Comparison of ENCODE assay signal across 23 cellular contexts in the genomic region with DNA sequence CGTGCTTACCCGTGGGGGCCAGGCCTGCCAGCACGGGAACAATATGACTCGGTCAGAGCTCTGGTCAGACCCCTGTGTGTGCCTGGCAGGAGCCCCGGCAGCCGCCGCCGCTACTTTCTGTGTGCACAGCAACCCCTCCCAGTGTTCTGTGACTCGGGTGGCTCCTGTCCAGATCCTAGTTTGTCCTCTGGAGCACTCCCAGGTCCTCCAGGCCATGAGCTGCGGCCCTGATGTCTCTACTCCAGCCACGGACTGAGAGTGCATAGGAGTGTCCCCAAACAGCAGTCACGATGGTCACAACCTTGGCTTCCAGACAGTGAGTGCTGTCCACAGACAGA. TPM values are rescaled to one million over a fixed set of nuclear protein-coding genes. Genes with fewer than 3 reads are reported as not detected.
DNase-seq lines count a peak whose midpoint lies in the region; ATAC-seq, FAIRE-seq and TF ChIP-seq lines count a peak whose summit lies in the region.
"Had no signal": no experiment of that assay in that cellular context is flagged by ENCODE, and none has a peak within 500 bp of the region (broad histone marks: within the 10 kb centered on the region; RNA-seq: fewer than 3 reads in every experiment).

No MANE protein-coding gene starts in this region.

- BruUV-seq in IMR-90 (replicated peaks; lab: Mats Ljungman, UMichigan) (no TSS peak), HepG2 (replicated peaks; lab: Mats Ljungman, UMichigan) (no TSS peak), A673 (replicated peaks; lab: Mats Ljungman, UMichigan) (no TSS peak)

- H2BK5ac ChIP-seq in IMR-90 (ENCODE audit: low read depth, low read length, poor library complexity, severe bottlenecking), result no peak overlapping the region

- peaks cover 2% of the 10 kb centered on the region for H3K9me1 ChIP-seq in IMR-90 (ENCODE audit: insufficient read depth, low read length)

- H4K5ac ChIP-seq in IMR-90 (ENCODE audit: low read depth, low read length), result no peak overlapping the region

- no peaks in the 10 kb centered on the region for H4K20me1 ChIP-seq in IMR-90 (ENCODE audit: insufficient read depth, low read length)
- H4K20me1 ChIP-seq in HepG2 (ENCODE audit: insufficient read depth, low read length), result no peaks in the 10 kb centered on the region

- peaks cover 23% of the 10 kb centered on the region for H3K4me1 ChIP-seq in IMR-90 (ENCODE audit: control insufficient read depth, insufficient read depth, low read length)
- H3K4me1 ChIP-seq in HepG2 (ENCODE audit: insufficient read depth, low read length), result peaks cover 47% of the 10 kb centered on the region
- H3K4me1 ChIP-seq in A673 (ENCODE audit: insufficient read depth, low read length, poor library complexity, severe bottlenecking), result peaks cover 13% of the 10 kb centered on the region

- H3K4me3 ChIP-seq in IMR-90 (ENCODE audit: insufficient read depth, low read depth, low read length) (no peak overlapping the region), HepG2 (replicated peaks in 1 of 3; ENCODE audit: insufficient read depth in 1 of 3, low read depth in 2 of 3, low read length in 3 of 3) (no peak overlapping the region), A673 (ENCODE audit: low read depth, low read length, poor library complexity, severe bottlenecking) (no peak overlapping the region)
- H3K4me3 ChIP-seq: coronary artery had no signal

- CTCF ChIA-PET in IMR-90 (lab: Yijun Ruan, JAX) (no interaction called here), HepG2 (lab: Yijun Ruan, JAX; ENCODE audit: low intra/inter-chr PET ratio, low total read pairs) (no interaction called here), A673 (lab: Charles Lee) (no interaction called here)

- no peak overlapping the region for H2BK20ac ChIP-seq in IMR-90 (ENCODE audit: low read depth, low read length)

- H3K4me2 ChIP-seq in IMR-90 (ENCODE audit: low read depth, low read length) (no peak overlapping the region), HepG2 (ENCODE audit: low read depth, low read length) (no peak overlapping the region)

- intact Hi-C loops in IMR-90 (cut with micrococcal nuclease) (no loop called here), HepG2 (cut with micrococcal nuclease; ENCODE audit: unreplicated experiment) (no loop called here), A673 (cut with micrococcal nuclease; ENCODE audit: unreplicated experiment) (loop anchor here (10.0 kb wide), 1 partner anchor 171 kb away; no protein-coding TSS in a partner anchor)

- POLR2A ChIA-PET in IMR-90 (lab: Charles Lee; ENCODE audit: unreplicated experiment), result no interaction called here
- POLR2A ChIA-PET in HepG2 (lab: Yijun Ruan, JAX), result no interaction called here
- POLR2A ChIA-PET in A673 (lab: Charles Lee; ENCODE audit: low non-redundant PET), result no interaction called here

- no peak overlapping the region for H3K4ac ChIP-seq in IMR-90 (ENCODE audit: low read depth, low read length)

- H3K23ac ChIP-seq in IMR-90 (ENCODE audit: low read depth, low read length), result no peak overlapping the region

- no peak overlapping the region for H2AK5ac ChIP-seq in IMR-90 (ENCODE audit: low read depth, low read length)

- no peak overlapping the region for H4K8ac ChIP-seq in IMR-90 (ENCODE audit: low read depth in 2 of 2, low read length in 2 of 2)

- DNase-seq in IMR-90, result no peak
- DNase-seq in astrocyte of the hippocampus (ENCODE audit: low read depth, low spot score), result peak; percentile 36
- DNase-seq in HepG2 (ENCODE audit: low spot score), result no peak
- DNase-seq in stimulated activated effector memory CD8-positive, alpha-beta T cell treated with anti-CD3 and anti-CD28 coated beads, Interleukin-12 subunit alpha, Interleukin-12 subunit beta, amount 100 ng/mL, for 72 hours (ENCODE audit: low spot score in 2 of 2), result no peak
- DNase-seq in A673 (ENCODE audit: low spot score), result no peak
- DNase-seq in NCI-H2029 treated with DMSO at 0.1 percent for 48 hours (lab: John Stamatoyannopoulos, UW), result no peak
- no peak for DNase-seq in 8988T
- DNase-seq: activated CD4-positive, alpha-beta T cell treated with anti-CD3 and anti-CD28 coated beads, Interleukin-2, amount 50 U/mL, for 4 hours; activated naive CD4-positive, alpha-beta T cell treated with anti-CD3 and anti-CD28 coated beads, Interleukin-2, amount 10 ng/mL, durations not matched to agents 7 days and 5 days; activated T-cell treated with anti-CD3 and anti-CD28 coated beads for 4 hours; AML-193; hippocampal formation; kidney; NCI-H1105 treated with DMSO at 0.1 percent for 48 hours; NCI-H526; SHP77; stimulated activated CD4-positive, alpha-beta T cell treated with anti-CD3 and anti-CD28 coated beads, Interleukin-12 subunit alpha, Interleukin-12 subunit beta, amount 100 ng/mL, for 4 hours; stimulated activated CD8-positive, alpha-beta memory T cell treated with anti-CD3 and anti-CD28 coated beads, Interleukin-4, amount 100 ng/mL, for 48 hours; T-cell had no signal

- H3K9me3 ChIP-seq in IMR-90 (ENCODE audit: control insufficient read depth, insufficient read depth, low read length) (no peaks in the 10 kb centered on the region), HepG2 (ENCODE audit: low read length) (no peaks in the 10 kb centered on the region), A673 (ENCODE audit: low read depth, low read length, poor library complexity, severe bottlenecking) (no peaks in the 10 kb centered on the region)

- peak overlapping the region; percentile 60 for H3K27ac Mint-ChIP-seq in stimulated activated effector memory CD8-positive, alpha-beta T cell treated with anti-CD3 and anti-CD28 coated beads, Interleukin-12 subunit alpha, Interleukin-12 subunit beta, amount 100 ng/mL, for 72 hours
- H3K27ac Mint-ChIP-seq: activated naive CD4-positive, alpha-beta T cell treated with anti-CD3 and anti-CD28 coated beads, Interleukin-2, amount 10 ng/mL, durations not matched to agents 7 days and 5 days; brain; mesothelial cell of epicardium; T-cell had no signal

- dilution Hi-C loops in IMR-90 (cut with HindIII; ENCODE audit: low sequenced_read_pairs, unreplicated experiment), result no loop called here

- H3K36me3 Mint-ChIP-seq in stimulated activated effector memory CD8-positive, alpha-beta T cell treated with anti-CD3 and anti-CD28 coated beads, Interleukin-12 subunit alpha, Interleukin-12 subunit beta, amount 100 ng/mL, for 72 hours, result peaks cover 34% of the 10 kb centered on the region

- ATAC-seq in IMR-90 (ENCODE audit: low read depth) (no peak), HepG2 (no peak)
- ATAC-seq in stimulated activated effector memory CD8-positive, alpha-beta T cell treated with anti-CD3 and anti-CD28 coated beads, Interleukin-12 subunit alpha, Interleukin-12 subunit beta, amount 100 ng/mL, for 72 hours, result no peak
- ATAC-seq: T-cell had no signal

- peaks cover 28 to 59% of the 10 kb centered on the region in 2 experiments for H3K79me1 ChIP-seq in IMR-90 (ENCODE audit: low read depth in 1 of 2, low read length in 2 of 2)

- no peak overlapping the region for H3K56ac ChIP-seq in IMR-90 (ENCODE audit: extremely low read depth, insufficient read depth, low read length)

- H3K27ac ChIP-seq in IMR-90 (ENCODE audit: insufficient read depth, low read length), result no peak overlapping the region
- H3K27ac ChIP-seq in HepG2 (ENCODE audit: extremely low read length, insufficient read depth, low read length), result no peak overlapping the region
- no peak overlapping the region for H3K27ac ChIP-seq in A673 (ENCODE audit: low read depth, low read length, poor library complexity, severe bottlenecking)
- H3K27ac ChIP-seq: coronary artery had no signal

- H3K9me3 Mint-ChIP-seq in stimulated activated effector memory CD8-positive, alpha-beta T cell treated with anti-CD3 and anti-CD28 coated beads, Interleukin-12 subunit alpha, Interleukin-12 subunit beta, amount 100 ng/mL, for 72 hours, result no peaks in the 10 kb centered on the region
- H3K9me3 Mint-ChIP-seq: activated naive CD4-positive, alpha-beta T cell treated with anti-CD3 and anti-CD28 coated beads, Interleukin-2, amount 10 ng/mL, durations not matched to agents 7 days and 5 days; brain; mesothelial cell of epicardium; T-cell had no signal

- TF ChIP-seq EP300 in HepG2 (IDR thresholded peaks at IDR 0.05; ENCODE audit: low read depth in 2 of 2, low read length in 2 of 2) (no peak), HepG2 (CRISPR knock-in tag; IDR thresholded peaks at IDR 0.05; ENCODE audit: borderline replicate concordance) (no peak)

- H3K4me1 Mint-ChIP-seq in stimulated activated effector memory CD8-positive, alpha-beta T cell treated with anti-CD3 and anti-CD28 coated beads, Interleukin-12 subunit alpha, Interleukin-12 subunit beta, amount 100 ng/mL, for 72 hours, result peaks cover 51% of the 10 kb centered on the region

- H3K4me3 Mint-ChIP-seq in stimulated activated effector memory CD8-positive, alpha-beta T cell treated with anti-CD3 and anti-CD28 coated beads, Interleukin-12 subunit alpha, Interleukin-12 subunit beta, amount 100 ng/mL, for 72 hours, result no peak overlapping the region
- H3K4me3 Mint-ChIP-seq: activated naive CD4-positive, alpha-beta T cell treated with anti-CD3 and anti-CD28 coated beads, Interleukin-2, amount 10 ng/mL, durations not matched to agents 7 days and 5 days; mesothelial cell of epicardium had no signal

- H2BK120ac ChIP-seq in IMR-90 (ENCODE audit: low read depth, low read length), result no peak overlapping the region

- H3K79me2 ChIP-seq in HepG2 (ENCODE audit: insufficient read depth, low read length), result peaks cover 26% of the 10 kb centered on the region

- no peak overlapping the region for H4K91ac ChIP-seq in IMR-90 (ENCODE audit: insufficient read depth, low read depth, low read length)

- peak overlapping the region; percentile 39 for H2AK9ac ChIP-seq in IMR-90 (replicated peaks; ENCODE audit: low read depth, low read length, poor library complexity)

- no peak overlapping the region for H2BK15ac ChIP-seq in IMR-90 (ENCODE audit: low read depth, low read length)

- H3K36me3 ChIP-seq in IMR-90 (ENCODE audit: control insufficient read depth, insufficient read depth, low read length), result peaks cover 11% of the 10 kb centered on the region; the same call in 1 of the 2 replicates
- H3K36me3 ChIP-seq in HepG2 (replicated peaks in 1 of 2; ENCODE audit: control insufficient read depth in 1 of 2, insufficient read depth in 2 of 2, low read length in 2 of 2), result peaks cover 8 to 13% of the 10 kb centered on the region in 2 experiments; a peak in 3 of 5 replicates
- H3K36me3 ChIP-seq in A673 (ENCODE audit: insufficient read depth, low read length, poor library complexity, severe bottlenecking), result peaks cover 21% of the 10 kb centered on the region

- in situ Hi-C loops in IMR-90 (cut with MboI; ENCODE audit: low sequenced_read_pairs), result no loop called here
- in situ Hi-C loops in HepG2 (cut with HindIII; ENCODE audit: extremely low pct_ligation_motif_present, low pct_unique_long_range_greater_than_20kb), result no loop called here

- H3K9ac ChIP-seq in IMR-90 (ENCODE audit: low read depth, low read length), result no peak overlapping the region
- H3K9ac ChIP-seq in HepG2 (ENCODE audit: insufficient read depth, low read depth, low read length), result no peak overlapping the region

- TF ChIP-seq POLR2A in IMR-90 (IDR thresholded peaks at IDR 0.05; ENCODE audit: low read depth, low read length) (no peak), HepG2 (IDR thresholded peaks at IDR 0.05; ENCODE audit: insufficient read depth in 1 of 2, low read depth in 2 of 2, low read length in 2 of 2) (no peak)

- FAIRE-seq in HepG2 (lab: Jason Lieb, UNC), result no peak
- FAIRE-seq: kidney had no signal

- no peaks in the 10 kb centered on the region for H3K27me3 ChIP-seq in IMR-90 (ENCODE audit: control insufficient read depth, insufficient read depth, low read length)
- H3K27me3 ChIP-seq in HepG2 (ENCODE audit: control insufficient read depth in 1 of 2, insufficient read depth in 2 of 2, low read length in 2 of 2), result no peaks in the 10 kb centered on the region; a peak in 1 of 5 replicates
- no peaks in the 10 kb centered on the region for H3K27me3 ChIP-seq in A673 (replicated peaks; ENCODE audit: insufficient read depth, low read depth, low read length, poor library complexity)

- TF ChIP-seq RAD21 in IMR-90 (IDR thresholded peaks at IDR 0.05; ENCODE audit: low read length) (no peak), HepG2 (CRISPR knock-in tag; IDR thresholded peaks at IDR 0.05) (no peak)

- H2AFZ ChIP-seq in IMR-90 (replicated peaks; ENCODE audit: low read length, poor library complexity) (no peak overlapping the region), HepG2 (ENCODE audit: low read length) (no peak overlapping the region)

- no peak overlapping the region for H3K18ac ChIP-seq in IMR-90 (ENCODE audit: low read depth, low read length)

- no peak for TF ChIP-seq CTCF in IMR-90 (conservative IDR thresholded peaks at IDR 0.05; ENCODE audit: low read depth, low read length)
- no peak for TF ChIP-seq CTCF in HepG2 (CRISPR knock-in tag; IDR thresholded peaks at IDR 0.05)
- TF ChIP-seq CTCF in A673 (conservative IDR thresholded peaks at IDR 0.05; ENCODE audit: low read depth, low read length), result no peak

- 95% methylated on average over 8 of the region's 12 CpGs; no CpG with 5 or more reads in 1 of the 2 experiments for WGBS in IMR-90 (ENCODE audit: extremely low coverage in 2 of 2, insufficient read length in 1 of 2), 2 experiments
- 100% methylated on average over 9 of the region's 12 CpGs for WGBS in HepG2 (ENCODE audit: low lambda C conversion rate)

- no peak overlapping the region for H3K14ac ChIP-seq in IMR-90 (replicated peaks; ENCODE audit: low read depth, low read length)

RNA-seq across cellular contexts. Expression of gene NDUFS8, which starts 3.2 kb away (rescaled TPM):
- total RNA-seq in IMR-90 (2012; rRNA removed) (80.0 and 85.9 TPM in 2 replicates), HepG2 (2016; rRNA removed; fragmentation: Illumina TruSeq; extraction: Trizol) (120 and 158 TPM in 2 replicates), A673 (2021) (220 and 234 TPM in 2 replicates)
- polyA plus RNA-seq in IMR-90 (2012; rRNA removed) (131 and 165 TPM in 2 replicates), HepG2 (2011; rRNA removed) (96.7 and 101 TPM in 2 replicates)
- polyA plus RNA-seq in IMR-90 (2012; cell fraction: cytosol; rRNA removed), result 305 and 345 TPM in 2 replicates
- polyA plus RNA-seq in IMR-90 (2012; cell fraction: nucleus; rRNA removed; ENCODE audit: low replicate concordance), result 87.1 and 239 TPM in 2 replicates
- total RNA-seq in HepG2 (2016; cell fraction: cytosol; rRNA removed; fragmentation: Illumina TruSeq; extraction: Trizol; ENCODE audit: low read depth), result 120 and 122 TPM in 2 replicates
- 111 and 153 TPM in 2 replicates for total RNA-seq in HepG2 (2016; cell fraction: insoluble cytoplasmic fraction; rRNA removed; fragmentation: Illumina TruSeq; extraction: Trizol)
- total RNA-seq in HepG2 (2016; cell fraction: membrane; rRNA removed; fragmentation: Illumina TruSeq; extraction: Trizol), result 119 and 125 TPM in 2 replicates
- total RNA-seq in HepG2 (2016; cell fraction: nucleus; rRNA removed; fragmentation: Illumina TruSeq; extraction: Trizol), result 68.1 and 87.4 TPM in 2 replicates
- polyA plus RNA-seq in HepG2 (2011; cell fraction: cytosol; rRNA removed), result 77.4 and 163 TPM in 2 replicates
- polyA plus RNA-seq in HepG2 (2011; cell fraction: nucleus; rRNA removed), result 142 and 151 TPM in 2 replicates
- 65.2 and 96.9 TPM in 2 replicates for polyA plus RNA-seq in HepG2 (2012)
- 109 and 135 TPM in 2 replicates for polyA plus RNA-seq in HepG2 (2016; cell fraction: cytosol; fragmentation: Illumina TruSeq; extraction: Trizol; ENCODE audit: low read depth)
- 108 and 124 TPM in 2 replicates for polyA plus RNA-seq in HepG2 (2016; cell fraction: insoluble cytoplasmic fraction; fragmentation: Illumina TruSeq; extraction: Trizol; ENCODE audit: low read depth)
- polyA plus RNA-seq in HepG2 (2016; cell fraction: membrane; fragmentation: Illumina TruSeq; extraction: Trizol; ENCODE audit: low read depth), result 110 and 125 TPM in 2 replicates
- 158 and 161 TPM in 2 replicates for polyA plus RNA-seq in HepG2 (2016; cell fraction: nucleus; fragmentation: Illumina TruSeq; extraction: Trizol; ENCODE audit: insufficient read depth, low read depth)
- polyA minus RNA-seq in HepG2 (2011; rRNA and poly(A)+ RNA removed; ENCODE audit: low replicate concordance), result 172 and 212 TPM in 2 replicates
- polyA minus RNA-seq in HepG2 (2011; cell fraction: cytosol; rRNA and poly(A)+ RNA removed), result 66.2 and 72.5 TPM in 2 replicates
- polyA minus RNA-seq in HepG2 (2011; cell fraction: nucleus; rRNA and poly(A)+ RNA removed), result 33.6 and 40.9 TPM in 2 replicates

RNA-seq across cellular contexts. Expression of gene TCIRG1, which starts 5.1 kb away (rescaled TPM):
- total RNA-seq in IMR-90 (2012; rRNA removed) (25.3 and 30.8 TPM in 2 replicates), HepG2 (2016; rRNA removed; fragmentation: Illumina TruSeq; extraction: Trizol) (9.9 and 48.0 TPM in 2 replicates), A673 (2021) (15.0 and 18.4 TPM in 2 replicates)
- polyA plus RNA-seq in IMR-90 (2012; rRNA removed) (117 and 148 TPM in 2 replicates), HepG2 (2011; rRNA removed) (69.6 and 97.2 TPM in 2 replicates)
- 31.2 and 68.1 TPM in 2 replicates for polyA plus RNA-seq in IMR-90 (2012; cell fraction: cytosol; rRNA removed)
- 905 and 2,934 TPM in 2 replicates for polyA plus RNA-seq in IMR-90 (2012; cell fraction: nucleus; rRNA removed; ENCODE audit: low replicate concordance)
- total RNA-seq in HepG2 (2016; cell fraction: cytosol; rRNA removed; fragmentation: Illumina TruSeq; extraction: Trizol; ENCODE audit: low read depth), result 10.6 and 10.9 TPM in 2 replicates
- total RNA-seq in HepG2 (2016; cell fraction: insoluble cytoplasmic fraction; rRNA removed; fragmentation: Illumina TruSeq; extraction: Trizol), result 7.6 and 52.5 TPM in 2 replicates
- total RNA-seq in HepG2 (2016; cell fraction: membrane; rRNA removed; fragmentation: Illumina TruSeq; extraction: Trizol), result 8.3 and 8.4 TPM in 2 replicates
- total RNA-seq in HepG2 (2016; cell fraction: nucleus; rRNA removed; fragmentation: Illumina TruSeq; extraction: Trizol), result 57.2 and 73.6 TPM in 2 replicates
- 25.1 and 41.9 TPM in 2 replicates for polyA plus RNA-seq in HepG2 (2011; cell fraction: cytosol; rRNA removed)
- polyA plus RNA-seq in HepG2 (2011; cell fraction: nucleus; rRNA removed), result 1,399 and 1,906 TPM in 2 replicates
- polyA plus RNA-seq in HepG2 (2012), result 23.6 and 37.0 TPM in 2 replicates
- 3.6 and 4.6 TPM in 2 replicates for polyA plus RNA-seq in HepG2 (2016; cell fraction: cytosol; fragmentation: Illumina TruSeq; extraction: Trizol; ENCODE audit: low read depth)
- 7.3 and 10.3 TPM in 2 replicates for polyA plus RNA-seq in HepG2 (2016; cell fraction: insoluble cytoplasmic fraction; fragmentation: Illumina TruSeq; extraction: Trizol; ENCODE audit: low read depth)
- polyA plus RNA-seq in HepG2 (2016; cell fraction: membrane; fragmentation: Illumina TruSeq; extraction: Trizol; ENCODE audit: low read depth), result 5.5 and 6.6 TPM in 2 replicates
- polyA plus RNA-seq in HepG2 (2016; cell fraction: nucleus; fragmentation: Illumina TruSeq; extraction: Trizol; ENCODE audit: insufficient read depth, low read depth), result 176 and 189 TPM in 2 replicates
- polyA minus RNA-seq in HepG2 (2011; rRNA and poly(A)+ RNA removed; ENCODE audit: low replicate concordance), result 49.2 and 98.2 TPM in 2 replicates
- 22.7 and 28.6 TPM in 2 replicates for polyA minus RNA-seq in HepG2 (2011; cell fraction: cytosol; rRNA and poly(A)+ RNA removed)
- 100 and 121 TPM in 2 replicates for polyA minus RNA-seq in HepG2 (2011; cell fraction: nucleus; rRNA and poly(A)+ RNA removed)

RNA-seq across cellular contexts. Expression of gene ALDH3B1, which starts 23.6 kb away (rescaled TPM):
- 11.8 and 11.9 TPM in 2 replicates for total RNA-seq in IMR-90 (2012; rRNA removed)
- polyA plus RNA-seq in IMR-90 (2012; rRNA removed), result 22.8 and 28.5 TPM in 2 replicates
- polyA plus RNA-seq in IMR-90 (2012; cell fraction: cytosol; rRNA removed), result 18.0 and 34.9 TPM in 2 replicates
- polyA plus RNA-seq in IMR-90 (2012; cell fraction: nucleus; rRNA removed; ENCODE audit: low replicate concordance), result 29.6 and 66.4 TPM in 2 replicates
- 4.0 and 4.5 TPM in 2 replicates for total RNA-seq in HepG2 (2016; rRNA removed; fragmentation: Illumina TruSeq; extraction: Trizol)
- total RNA-seq in HepG2 (2016; cell fraction: cytosol; rRNA removed; fragmentation: Illumina TruSeq; extraction: Trizol; ENCODE audit: low read depth), result 0.62 and 0.91 TPM in 2 replicates
- total RNA-seq in HepG2 (2016; cell fraction: insoluble cytoplasmic fraction; rRNA removed; fragmentation: Illumina TruSeq; extraction: Trizol), result 4.3 and 4.5 TPM in 2 replicates
- 2.2 and 2.4 TPM in 2 replicates for total RNA-seq in HepG2 (2016; cell fraction: membrane; rRNA removed; fragmentation: Illumina TruSeq; extraction: Trizol)
- 1.6 and 2.1 TPM in 2 replicates for total RNA-seq in HepG2 (2016; cell fraction: nucleus; rRNA removed; fragmentation: Illumina TruSeq; extraction: Trizol)
- polyA plus RNA-seq in HepG2 (2011; rRNA removed), result 5.1 and 6.7 TPM in 2 replicates
- 2.8 and 5.9 TPM in 2 replicates for polyA plus RNA-seq in HepG2 (2011; cell fraction: cytosol; rRNA removed)
- 5.1 and 6.8 TPM in 2 replicates for polyA plus RNA-seq in HepG2 (2011; cell fraction: nucleus; rRNA removed)
- polyA plus RNA-seq in HepG2 (2012), result 2.1 and 3.2 TPM in 2 replicates
- polyA plus RNA-seq in HepG2 (2016; cell fraction: cytosol; fragmentation: Illumina TruSeq; extraction: Trizol; ENCODE audit: low read depth), result 0.81 and 0.85 TPM in 2 replicates
- 4.5 and 4.7 TPM in 2 replicates for polyA plus RNA-seq in HepG2 (2016; cell fraction: insoluble cytoplasmic fraction; fragmentation: Illumina TruSeq; extraction: Trizol; ENCODE audit: low read depth)
- polyA plus RNA-seq in HepG2 (2016; cell fraction: membrane; fragmentation: Illumina TruSeq; extraction: Trizol; ENCODE audit: low read depth), result 1.9 and 2.1 TPM in 2 replicates
- 4.1 and 4.6 TPM in 2 replicates for polyA plus RNA-seq in HepG2 (2016; cell fraction: nucleus; fragmentation: Illumina TruSeq; extraction: Trizol; ENCODE audit: insufficient read depth, low read depth)
- polyA minus RNA-seq in HepG2 (2011; rRNA and poly(A)+ RNA removed; ENCODE audit: low replicate concordance), result 7.3 and 37.4 TPM in 2 replicates
- polyA minus RNA-seq in HepG2 (2011; cell fraction: cytosol; rRNA and poly(A)+ RNA removed), result 2.2 and 3.3 TPM in 2 replicates
- 1.6 and 3.1 TPM in 2 replicates for polyA minus RNA-seq in HepG2 (2011; cell fraction: nucleus; rRNA and poly(A)+ RNA removed)
- total RNA-seq in A673 (2021), result not detected in 2 replicates
- polyA plus RNA-seq: neural cell had no signal

RNA-seq across cellular contexts. Expression of gene UNC93B1, which starts 29.8 kb away (rescaled TPM):
- total RNA-seq in IMR-90 (2012; rRNA removed) (10.6 and 10.9 TPM in 2 replicates), HepG2 (2016; rRNA removed; fragmentation: Illumina TruSeq; extraction: Trizol) (2.3 and 8.8 TPM in 2 replicates), A673 (2021) (1.4 and 2.4 TPM in 2 replicates)
- polyA plus RNA-seq in IMR-90 (2012; rRNA removed) (18.8 and 19.2 TPM in 2 replicates), HepG2 (2011; rRNA removed) (18.9 and 25.3 TPM in 2 replicates)
- 10.1 and 28.4 TPM in 2 replicates for polyA plus RNA-seq in IMR-90 (2012; cell fraction: cytosol; rRNA removed)
- polyA plus RNA-seq in IMR-90 (2012; cell fraction: nucleus; rRNA removed; ENCODE audit: low replicate concordance), result 48.5 and 108 TPM in 2 replicates
- 3.9 and 4.4 TPM in 2 replicates for total RNA-seq in HepG2 (2016; cell fraction: cytosol; rRNA removed; fragmentation: Illumina TruSeq; extraction: Trizol; ENCODE audit: low read depth)
- total RNA-seq in HepG2 (2016; cell fraction: insoluble cytoplasmic fraction; rRNA removed; fragmentation: Illumina TruSeq; extraction: Trizol), result 2.9 and 9.2 TPM in 2 replicates
- 4.6 and 5.3 TPM in 2 replicates for total RNA-seq in HepG2 (2016; cell fraction: membrane; rRNA removed; fragmentation: Illumina TruSeq; extraction: Trizol)
- total RNA-seq in HepG2 (2016; cell fraction: nucleus; rRNA removed; fragmentation: Illumina TruSeq; extraction: Trizol), result 10.8 and 10.9 TPM in 2 replicates
- polyA plus RNA-seq in HepG2 (2011; cell fraction: cytosol; rRNA removed), result 14.1 and 18.0 TPM in 2 replicates
- 71.1 and 107 TPM in 2 replicates for polyA plus RNA-seq in HepG2 (2011; cell fraction: nucleus; rRNA removed)
- polyA plus RNA-seq in HepG2 (2012), result 8.1 and 8.5 TPM in 2 replicates
- 1.5 and 2.4 TPM in 2 replicates for polyA plus RNA-seq in HepG2 (2016; cell fraction: cytosol; fragmentation: Illumina TruSeq; extraction: Trizol; ENCODE audit: low read depth)
- 2.4 and 2.7 TPM in 2 replicates for polyA plus RNA-seq in HepG2 (2016; cell fraction: insoluble cytoplasmic fraction; fragmentation: Illumina TruSeq; extraction: Trizol; ENCODE audit: low read depth)
- 3.0 and 3.2 TPM in 2 replicates for polyA plus RNA-seq in HepG2 (2016; cell fraction: membrane; fragmentation: Illumina TruSeq; extraction: Trizol; ENCODE audit: low read depth)
- 17.9 and 19.5 TPM in 2 replicates for polyA plus RNA-seq in HepG2 (2016; cell fraction: nucleus; fragmentation: Illumina TruSeq; extraction: Trizol; ENCODE audit: insufficient read depth, low read depth)
- polyA minus RNA-seq in HepG2 (2011; rRNA and poly(A)+ RNA removed; ENCODE audit: low replicate concordance), result 56.7 and 87.2 TPM in 2 replicates
- 10.2 and 12.8 TPM in 2 replicates for polyA minus RNA-seq in HepG2 (2011; cell fraction: cytosol; rRNA and poly(A)+ RNA removed)
- 7.0 and 9.1 TPM in 2 replicates for polyA minus RNA-seq in HepG2 (2011; cell fraction: nucleus; rRNA and poly(A)+ RNA removed)
